8 cellular contexts compared by ENCODE assay signal in genomic region chr20:36745927-36746659, GRCh38. TPM values are rescaled to one million over a fixed set of nuclear protein-coding genes. Genes with fewer than 3 reads are reported as not detected.
A peak's percentile ranks its signal among the peaks of the same experiment; 100 is the strongest.
DNase-seq lines count a peak whose midpoint lies in the region; ATAC-seq and TF ChIP-seq lines count a peak whose summit lies in the region.

NDRG3 (minus strand) TSS chr20:36746090; CDS start chr20:36721735, 24,355 bp downstream.

- H3K9me3 ChIP-seq in BE2C (no peaks in the 10 kb centered on the region), colonic mucosa (no peaks in the 10 kb centered on the region)

- peak within 1 kb of the TSS; percentile 71 to 89 for H3K9ac ChIP-seq in colonic mucosa (ENCODE audit: low read depth in 2 of 2, low read length in 2 of 2)

- no peaks in the 10 kb centered on the region for H3K36me3 ChIP-seq in BE2C
- no peaks in the 10 kb centered on the region for H3K36me3 ChIP-seq in colonic mucosa

- TF ChIP-seq CTCF in BE2C (IDR thresholded peaks at IDR 0.05; ENCODE audit: low read depth, low read length) (no peak), colonic mucosa (IDR thresholded peaks at IDR 0.05) (no peak)

- DNase-seq in BE2C (peak; percentile 96), GM19238 (ENCODE audit: insufficient read length, low spot score) (peak; percentile 97), NCI-H524 (lab: John Stamatoyannopoulos, UW) (peak; percentile 90 to 97), colonic mucosa (peak; percentile 92), left colon (peak; percentile 96)
- DNase-seq in activated CD4-positive, alpha-beta T cell treated with anti-CD3 and anti-CD28 coated beads for 4 hours, result peak; percentile 88 to 91
- DNase-seq in stimulated activated CD4-positive, alpha-beta T cell treated with anti-CD3 and anti-CD28 coated beads, Interleukin-1b, Interleukin-23, amount 100 ng/mL, for 48 hours, result peak; percentile 94

- peak within 1 kb of the TSS; percentile 86 for H3K4me3 ChIP-seq in BE2C (ENCODE audit: low read depth, low read length)
- peak within 1 kb of the TSS; percentile 95 for H3K4me3 ChIP-seq in colonic mucosa

- no peaks in the 10 kb centered on the region for H3K27me3 ChIP-seq in BE2C
- no peaks in the 10 kb centered on the region for H3K27me3 ChIP-seq in colonic mucosa

- H3K4me1 ChIP-seq in BE2C (peaks cover 13% of the 10 kb centered on the region), colonic mucosa (peaks cover 5% of the 10 kb centered on the region)

- intact Hi-C loops in colonic mucosa (cut with DNase I), result no loop called here
- intact Hi-C loops in left colon (cut with DNase I, micrococcal nuclease), result no loop called here

- H3K27ac ChIP-seq in colonic mucosa, result peak within 1 kb of the TSS; percentile 4

- ATAC-seq in HG03442 (IDR thresholded peaks at IDR 0.05; ENCODE audit: unreplicated experiment) (peak; percentile 87), left colon (peak; percentile 99)

RNA-seq across cellular contexts. Expression of gene NDRG3, which starts in this region (rescaled TPM):
- polyA plus RNA-seq in BE2C (2012; ENCODE audit: insufficient read depth, insufficient read length, low read depth), result 20.3 TPM
- total RNA-seq in colonic mucosa, result 10 to 100 TPM; 30.0 to 32.0 TPM
- total RNA-seq in left colon, result 10 to 100 TPM; 29.1 to 32.7 TPM

Comparison
In these comparisons a context has a peak if more than half of its experiments do, and no peak if none do; other contexts are left out.
1. Peak in every context shown above with its lines: DNase-seq, ATAC-seq, H3K4me3 ChIP-seq and H3K27ac ChIP-seq.